Comparison of ENCODE assay signal across 13 cellular contexts in the genomic region with DNA sequence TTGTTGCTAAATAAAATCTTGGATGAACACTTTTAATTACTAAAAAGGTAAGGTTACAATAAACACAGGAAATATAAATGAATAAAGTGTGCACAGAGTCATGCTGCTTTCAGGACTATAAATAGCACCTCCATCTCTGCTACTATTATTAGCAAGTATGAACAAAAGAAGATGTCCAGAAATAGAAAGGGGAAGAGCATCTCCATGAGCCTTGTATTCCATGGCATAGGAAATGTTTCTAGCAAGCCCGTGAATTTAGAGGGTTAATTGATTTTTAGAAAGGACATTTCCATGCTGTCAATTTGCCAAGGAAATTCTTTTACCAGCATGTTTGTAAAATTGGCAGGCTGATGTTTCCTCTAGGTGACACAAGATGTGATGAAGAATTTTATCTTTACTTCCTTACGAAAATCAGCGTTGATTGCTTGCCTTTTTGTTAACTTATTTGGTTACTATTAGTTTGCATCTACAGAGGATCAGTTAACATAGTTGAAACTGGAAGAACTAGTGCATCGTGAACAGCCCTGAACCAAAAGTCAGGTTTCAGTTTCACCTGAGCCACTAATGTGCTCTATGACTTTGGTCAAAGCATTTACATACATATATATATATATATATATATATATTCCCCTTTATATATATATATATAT. TPM values are rescaled to one million over a fixed set of nuclear protein-coding genes. Genes with fewer than 3 reads are reported as not detected.
A peak's percentile ranks its signal among the peaks of the same experiment; 100 is the strongest.
DNase-seq lines count a peak whose midpoint lies in the region; ATAC-seq lines count a peak whose summit lies in the region.
"Had no signal": no experiment of that assay in that cellular context is flagged by ENCODE, and none has a peak within 500 bp of the region (broad histone marks: within the 10 kb centered on the region; RNA-seq: fewer than 3 reads in every experiment).

No MANE protein-coding gene starts in this region.

- H3K4me1 Mint-ChIP-seq in activated CD8-positive, alpha-beta memory T cell treated with anti-CD3 and anti-CD28 coated beads, Interleukin-2, amount 10 ng/mL, durations not matched to agents 7 days and 5 days = no peaks in the 10 kb centered on the region

- ATAC-seq in GM19351 (IDR thresholded peaks at IDR 0.05; ENCODE audit: unreplicated experiment) (peak; percentile 95), HG02763 (IDR thresholded peaks at IDR 0.05; ENCODE audit: unreplicated experiment) (peak; percentile 91), HG03520 (IDR thresholded peaks at IDR 0.05; ENCODE audit: unreplicated experiment) (peak; percentile 98)
- no peak for ATAC-seq in activated CD8-positive, alpha-beta memory T cell treated with anti-CD3 and anti-CD28 coated beads, Interleukin-2, amount 10 ng/mL, durations not matched to agents 7 days and 5 days
- ATAC-seq: left lung had no signal

- peaks cover 46% of the 10 kb centered on the region for H3K27me3 Mint-ChIP-seq in activated CD8-positive, alpha-beta memory T cell treated with anti-CD3 and anti-CD28 coated beads, Interleukin-2, amount 10 ng/mL, durations not matched to agents 7 days and 5 days

- no peaks in the 10 kb centered on the region for H3K9me3 Mint-ChIP-seq in activated CD8-positive, alpha-beta memory T cell treated with anti-CD3 and anti-CD28 coated beads, Interleukin-2, amount 10 ng/mL, durations not matched to agents 7 days and 5 days (ENCODE audit: low read depth)

- H3K27ac Mint-ChIP-seq in activated CD8-positive, alpha-beta memory T cell treated with anti-CD3 and anti-CD28 coated beads, Interleukin-2, amount 10 ng/mL, durations not matched to agents 7 days and 5 days = no peak overlapping the region

- peak; percentile 2 for DNase-seq in EH (ENCODE audit: low read depth)
- DNase-seq in HT-29 (ENCODE audit: low spot score) = no peak
- DNase-seq in NCI-H1436 treated with DMSO at 0.1 percent for 48 hours (lab: John Stamatoyannopoulos, UW) = no peak
- no peak for DNase-seq in NCI-H69 (lab: John Stamatoyannopoulos, UW)
- DNase-seq in activated CD8-positive, alpha-beta memory T cell treated with anti-CD3 and anti-CD28 coated beads, Interleukin-2, amount 10 ng/mL, durations not matched to agents 7 days and 5 days = no peak
- DNase-seq: activated CD4-positive, alpha-beta T cell treated with anti-CD3 and anti-CD28 coated beads for 1 hour; activated effector memory CD4-positive, alpha-beta T cell treated with anti-CD3 and anti-CD28 coated beads, Interleukin-2, amount 50 U/mL, for 16 hours; GF-D8; left lung; NCI-H187 treated with DMSO at 0.1 percent for 48 hours had no signal

- CTCF ChIA-PET in activated CD8-positive, alpha-beta memory T cell treated with anti-CD3 and anti-CD28 coated beads, Interleukin-2, amount 10 ng/mL, durations not matched to agents 7 days and 5 days (lab: Charles Lee) = no interaction called here

- H3K36me3 Mint-ChIP-seq in activated CD8-positive, alpha-beta memory T cell treated with anti-CD3 and anti-CD28 coated beads, Interleukin-2, amount 10 ng/mL, durations not matched to agents 7 days and 5 days = no peaks in the 10 kb centered on the region

- no peak overlapping the region for H3K4me3 Mint-ChIP-seq in activated CD8-positive, alpha-beta memory T cell treated with anti-CD3 and anti-CD28 coated beads, Interleukin-2, amount 10 ng/mL, durations not matched to agents 7 days and 5 days

RNA-seq across cellular contexts. Expression of a gene that starts 45.3 kb away (rescaled TPM):
- 1.9 and 2.6 TPM in 2 replicates for total RNA-seq in HT-29 (2014; rRNA removed; shearing (Covaris generic))
- under 1 TPM in 1 of 2 experiments, not detected in 1; 0.59 TPM for total RNA-seq in activated CD8-positive, alpha-beta memory T cell treated with anti-CD3 and anti-CD28 coated beads, Interleukin-2, amount 10 ng/mL, durations not matched to agents 7 days and 5 days
